Comparison of ENCODE assay signal across 15 cellular contexts in genomic region chrX:49330421-49330820, GRCh38. TPM values are rescaled to one million over a fixed set of nuclear protein-coding genes. Genes with fewer than 3 reads are reported as not detected.
"Had no signal": no experiment of that assay in that cellular context is flagged by ENCODE, and none has a peak within 500 bp of the region (broad histone marks: within the 10 kb centered on the region; RNA-seq: fewer than 3 reads in every experiment).

No MANE protein-coding gene starts in this region.

RNA-seq across cellular contexts. Expression of gene GAGE13, which starts 1.0 kb away (rescaled TPM):
- total RNA-seq: stomach, subcutaneous adipose tissue, suprapubic skin, temporal lobe, thoracic aorta, thyroid gland, tibial nerve, transverse colon, upper lobe of left lung, upper lobe of right lung, ureter, urinary bladder, uterus, vagina had no signal

RNA-seq across cellular contexts. Expression of gene GAGE12J, which starts 8.6 kb away (rescaled TPM):
- total RNA-seq: stomach, subcutaneous adipose tissue, suprapubic skin, temporal lobe, thoracic aorta, thyroid gland, tibial nerve, transverse colon, upper lobe of right lung, ureter, urinary bladder, uterus, vagina had no signal

RNA-seq across cellular contexts. Expression of gene GAGE10, which starts 27.0 kb away (rescaled TPM):
- total RNA-seq: stomach, subcutaneous adipose tissue, suprapubic skin, temporal lobe, testis, thoracic aorta, thyroid gland, tibial nerve, transverse colon, upper lobe of left lung, upper lobe of right lung, ureter, urinary bladder, uterus, vagina had no signal
